26 cellular contexts compared by ENCODE assay signal in the genomic region with DNA sequence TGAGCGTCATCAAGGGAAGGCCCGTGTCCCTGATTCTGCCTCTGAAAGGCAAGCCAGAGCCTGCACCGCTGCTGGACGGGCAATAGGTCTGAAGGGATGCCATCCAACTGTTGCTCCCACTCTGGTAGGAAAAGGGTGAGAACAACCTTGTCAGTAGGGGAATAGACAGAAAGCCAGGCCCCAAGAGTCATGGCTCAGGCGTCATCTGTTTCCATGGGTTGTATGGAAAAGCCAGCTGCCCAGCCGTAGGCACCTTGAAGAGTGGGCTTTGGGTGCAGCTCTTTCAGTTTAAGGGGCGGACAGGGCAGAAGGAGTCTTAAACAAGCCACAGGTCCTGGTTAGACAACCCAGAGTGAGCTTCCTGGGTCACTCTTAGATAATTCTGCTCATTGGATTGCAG.
"Had no signal": no experiment of that assay in that cellular context is flagged by ENCODE, and none has a peak within 500 bp of the region (broad histone marks: within the 10 kb centered on the region; RNA-seq: fewer than 3 reads in every experiment).

No MANE protein-coding gene starts in this region.

- H3K27me3 ChIP-seq: tibial nerve, uterus had no signal

- H3K36me3 ChIP-seq: left ventricle myocardium inferior, pancreas, prostate gland, tibial nerve, uterus had no signal

- H3K4me3 ChIP-seq: left ventricle myocardium inferior, lung, pancreas, prostate gland, smooth muscle cell, tibial nerve, uterus had no signal

- H3K9me3 ChIP-seq: left ventricle myocardium inferior, pancreas, prostate gland, tibial nerve, uterus had no signal

- H3K36me3 Mint-ChIP-seq: mesothelial cell of epicardium; naive B cell; natural killer cell; stimulated activated memory B cell treated with anti-CD40 and anti-IgM and Interleukin-4, amounts not matched to agents 10 μg/mL and 1 μg/mL and 100 μg/mL, for 72 hours; type B pancreatic cell had no signal

- H3K4me2 ChIP-seq: smooth muscle cell had no signal

- H3K4me1 ChIP-seq: left ventricle myocardium inferior, pancreas, prostate gland, tibial nerve, uterus had no signal

- H3K4me1 Mint-ChIP-seq: mesothelial cell of epicardium; naive B cell; natural killer cell; nephron progenitor cell; stimulated activated memory B cell treated with anti-CD40 and anti-IgM and Interleukin-4, amounts not matched to agents 10 μg/mL and 1 μg/mL and 100 μg/mL, for 72 hours; stimulated activated naive CD8-positive, alpha-beta T cell treated with anti-CD3 and anti-CD28 coated beads, Interleukin-15, amount 100 ng/mL, for 72 hours had no signal

- FAIRE-seq: pancreas had no signal

- H3K27ac ChIP-seq: left ventricle myocardium inferior, pancreas, prostate gland, tibial nerve, uterus had no signal

- H3K27me3 Mint-ChIP-seq: stimulated activated naive CD8-positive, alpha-beta T cell treated with anti-CD3 and anti-CD28 coated beads, Interleukin-15, amount 100 ng/mL, for 72 hours had no signal

- DNase-seq: islet precursor cell; left ventricle myocardium inferior; mesendoderm; naive B cell; natural killer cell; nephron progenitor cell; nucleus accumbens; pancreas; posterior cingulate gyrus; retina; right cardiac atrium; stimulated activated CD4-positive, alpha-beta T cell treated with anti-CD3 and anti-CD28 coated beads, Interleukin-1b, Interleukin-23, amount 100 ng/mL, for 48 hours; stimulated activated CD4-positive, alpha-beta T cell treated with anti-CD3 and anti-CD28 coated beads, Interleukin-2, amount 100 ng/mL, for 48 hours; stimulated activated CD4-positive, alpha-beta T cell treated with anti-CD3 and anti-CD28 coated beads, Interleukin-4, amount 100 ng/mL, for 4 hours; stimulated activated CD8-positive, alpha-beta memory T cell treated with anti-CD3 and anti-CD28 coated beads, Interleukin-4, amount 100 ng/mL, for 48 hours; stimulated activated naive CD4-positive, alpha-beta T cell treated with Interleukin-2 at 50 U/mL for 16 hours; stimulated activated naive CD8-positive, alpha-beta T cell treated with anti-CD3 and anti-CD28 coated beads, Interleukin-15, amount 100 ng/mL, for 72 hours; substantia nigra; uterus had no signal

- ATAC-seq: natural killer cell; pancreas; right cardiac atrium; stimulated activated memory B cell treated with anti-CD40 and anti-IgM and Interleukin-4, amounts not matched to agents 10 μg/mL and 1 μg/mL and 100 μg/mL, for 72 hours; stimulated activated naive CD8-positive, alpha-beta T cell treated with anti-CD3 and anti-CD28 coated beads, Interleukin-15, amount 100 ng/mL, for 72 hours had no signal

- H3K27ac Mint-ChIP-seq: mesothelial cell of epicardium; natural killer cell; nephron progenitor cell; stimulated activated memory B cell treated with anti-CD40 and anti-IgM and Interleukin-4, amounts not matched to agents 10 μg/mL and 1 μg/mL and 100 μg/mL, for 72 hours; stimulated activated naive CD8-positive, alpha-beta T cell treated with anti-CD3 and anti-CD28 coated beads, Interleukin-15, amount 100 ng/mL, for 72 hours; type B pancreatic cell had no signal

- H3K4me3 Mint-ChIP-seq: mesothelial cell of epicardium; naive B cell; natural killer cell; nephron progenitor cell; stimulated activated memory B cell treated with anti-CD40 and anti-IgM and Interleukin-4, amounts not matched to agents 10 μg/mL and 1 μg/mL and 100 μg/mL, for 72 hours; stimulated activated naive CD8-positive, alpha-beta T cell treated with anti-CD3 and anti-CD28 coated beads, Interleukin-15, amount 100 ng/mL, for 72 hours; type B pancreatic cell had no signal

- H3K9me3 Mint-ChIP-seq: mesothelial cell of epicardium; naive B cell; natural killer cell; nephron progenitor cell; stimulated activated memory B cell treated with anti-CD40 and anti-IgM and Interleukin-4, amounts not matched to agents 10 μg/mL and 1 μg/mL and 100 μg/mL, for 72 hours; stimulated activated naive CD8-positive, alpha-beta T cell treated with anti-CD3 and anti-CD28 coated beads, Interleukin-15, amount 100 ng/mL, for 72 hours; type B pancreatic cell had no signal
